27 cellular contexts compared by ENCODE assay signal in the genomic region with DNA sequence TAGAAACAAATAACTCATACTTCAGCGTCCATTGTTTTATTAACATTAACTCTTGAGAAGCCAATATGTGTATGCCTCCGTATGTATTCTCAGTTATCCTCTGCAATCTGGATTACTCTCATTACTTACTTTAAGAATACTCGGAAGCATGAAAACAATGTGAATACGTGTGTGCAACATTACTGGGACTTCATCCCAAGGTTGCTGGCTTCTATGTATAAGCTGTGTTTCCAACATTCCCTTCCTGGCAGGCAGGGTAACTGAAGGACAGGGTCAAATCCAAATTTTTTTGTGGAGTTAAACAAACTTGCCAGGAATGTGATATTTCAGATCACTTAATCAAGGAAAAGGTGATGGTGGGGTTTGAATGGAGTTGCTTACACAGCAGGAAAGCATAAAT. TPM values are rescaled to one million over a fixed set of nuclear protein-coding genes. Genes with fewer than 3 reads are reported as not detected.
"Had no signal": no experiment of that assay in that cellular context is flagged by ENCODE, and none has a peak within 500 bp of the region (broad histone marks: within the 10 kb centered on the region; RNA-seq: fewer than 3 reads in every experiment).

No MANE protein-coding gene starts in this region.

- H3K27me3 ChIP-seq: colonic mucosa, dorsolateral prefrontal cortex, esophagus squamous epithelium, gastroesophageal sphincter, heart left ventricle, left lung had no signal

- H3K4me3 ChIP-seq: colonic mucosa, dorsolateral prefrontal cortex, esophagus squamous epithelium, gastroesophageal sphincter, heart left ventricle, left lung, lower lobe of right lung, mucosa of descending colon had no signal

- H3K27ac ChIP-seq: colonic mucosa, dorsolateral prefrontal cortex, epithelial cell of prostate, esophagus squamous epithelium, foreskin keratinocyte, gastroesophageal sphincter, left lung, lower lobe of right lung had no signal

- H3K4me1 ChIP-seq: colonic mucosa, esophagus squamous epithelium, foreskin keratinocyte, gastroesophageal sphincter, left lung, lower lobe of right lung had no signal

- ATAC-seq: esophagus mucosa, foreskin keratinocyte, gastroesophageal sphincter, left cardiac atrium, left lung, left ventricle myocardium superior, lower lobe of right lung, mucosa of descending colon had no signal

- DNase-seq: cerebellar nuclear complex; colonic mucosa; cortex of kidney; dorsolateral prefrontal cortex; effector CD4-positive, alpha-beta T cell; effector memory CD4-positive, alpha-beta T cell; erythroblast; esophagus squamous epithelium; foreskin keratinocyte; heart left ventricle; left cardiac atrium; left lung; left ventricle myocardium superior; lower lobe of right lung; mesenchymal stem cell; mucosa of descending colon; naive B cell had no signal

- H3K36me3 ChIP-seq: colonic mucosa, left lung, lower lobe of right lung had no signal

- H3K9me3 ChIP-seq: colonic mucosa, esophagus squamous epithelium, gastroesophageal sphincter, heart left ventricle, left lung, lower lobe of right lung, mucosa of descending colon had no signal

- FAIRE-seq: frontal cortex, islet of Langerhans, keratinocyte had no signal

RNA-seq across cellular contexts. Expression of a gene that starts 34.5 kb away (rescaled TPM):
- total RNA-seq: chondrocyte, esophagus mucosa, esophagus squamous epithelium, foreskin keratinocyte, gastroesophageal sphincter, lower leg skin, lung microvascular endothelial cell, myocyte had no signal
- polyA plus RNA-seq: foreskin keratinocyte, keratinocyte had no signal

RNA-seq across cellular contexts. Expression of a gene that starts 44.5 kb away (rescaled TPM):
- total RNA-seq: chondrocyte, esophagus mucosa, lung microvascular endothelial cell had no signal
- polyA plus RNA-seq: keratinocyte had no signal
